9 cellular contexts compared by ENCODE assay signal in the genomic region with DNA sequence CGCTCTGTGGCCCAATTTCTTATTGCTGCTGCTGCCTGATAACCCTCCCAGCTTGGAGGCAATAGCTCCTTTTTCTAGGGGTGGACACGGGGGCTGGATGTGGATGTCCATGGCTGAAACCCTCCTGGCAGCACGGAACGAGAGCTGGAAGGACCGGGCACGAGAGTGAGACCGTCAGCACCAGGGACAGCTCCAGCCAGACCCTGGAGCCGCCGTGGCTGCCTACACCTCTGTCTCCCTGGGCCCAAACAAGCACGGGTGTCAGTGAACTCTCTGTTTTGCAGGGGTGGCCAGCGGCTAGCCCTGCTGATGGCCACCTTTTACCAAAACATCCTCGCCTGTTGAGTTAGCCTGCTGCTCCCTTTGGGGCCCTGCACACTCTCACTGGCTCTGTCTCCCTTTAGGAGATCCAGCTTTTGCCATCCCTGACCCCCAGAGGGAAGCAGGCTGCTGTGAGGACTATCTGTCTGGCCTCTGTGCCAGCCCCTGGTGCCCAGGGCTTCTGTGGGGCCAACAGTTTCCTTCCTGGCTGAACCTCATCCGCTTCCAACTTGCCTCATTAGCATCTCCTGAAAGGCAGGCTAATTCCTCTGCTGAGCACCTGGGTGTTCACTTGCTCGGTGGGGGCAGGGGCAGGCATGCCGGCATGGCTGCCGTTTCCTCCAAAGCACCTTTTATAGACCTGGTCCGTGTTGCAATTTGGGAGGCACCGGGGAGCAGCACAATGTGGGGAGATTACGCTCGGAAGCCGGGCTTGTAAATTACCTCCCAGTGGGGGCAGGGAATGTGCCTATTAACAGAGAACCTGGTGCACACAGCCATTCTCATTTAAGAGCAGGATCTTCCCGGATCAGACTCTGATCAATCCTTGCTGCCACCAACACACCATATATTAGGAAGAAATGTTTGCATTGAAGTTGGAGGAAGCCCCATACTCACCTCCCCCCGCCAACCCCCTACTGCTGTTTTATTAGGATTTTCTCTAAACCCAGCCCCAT.
DNase-seq lines count a peak whose midpoint lies in the region; ATAC-seq, FAIRE-seq and TF ChIP-seq lines count a peak whose summit lies in the region.
"Had no signal": no experiment of that assay in that cellular context is flagged by ENCODE, and none has a peak within 500 bp of the region (broad histone marks: within the 10 kb centered on the region; RNA-seq: fewer than 3 reads in every experiment).

No MANE protein-coding gene starts in this region.

- H3K4me3 Mint-ChIP-seq in activated T-helper 2 cell treated with anti-CD3 and anti-CD28 coated beads, Interferon-gamma antibody, Interleukin-2, Interleukin-4, amounts not matched to agents 10 μg/mL and 5 μg/mL and 100 μg/mL, durations not matched to agents 14 hours and 24 hours and 36 hours (ENCODE audit: low read depth): no peak overlapping the region

- H3K9ac ChIP-seq in BLaER1 treated with 17β-estradiol and CSF1 and Interleukin-3, amounts not matched to agents 10 nM and 100 nM: no peak overlapping the region
- no peak overlapping the region for H3K9ac ChIP-seq in IMR-90 (ENCODE audit: low read depth, low read length)

- H2BK120ac ChIP-seq in IMR-90 (ENCODE audit: low read depth, low read length): no peak overlapping the region

- no peak overlapping the region for H2BK5ac ChIP-seq in IMR-90 (ENCODE audit: low read depth, low read length, poor library complexity, severe bottlenecking)

- H3K36me3 ChIP-seq in BLaER1 treated with 17β-estradiol and CSF1 and Interleukin-3, amounts not matched to agents 10 nM and 100 nM: no peaks in the 10 kb centered on the region
- H3K36me3 ChIP-seq in IMR-90 (ENCODE audit: control insufficient read depth, insufficient read depth, low read length) (no peaks in the 10 kb centered on the region), transverse colon (no peaks in the 10 kb centered on the region), ascending aorta (no peaks in the 10 kb centered on the region)

- no peak for TF ChIP-seq CTCF in IMR-90 (conservative IDR thresholded peaks at IDR 0.05; ENCODE audit: low read depth, low read length)
- no peak for TF ChIP-seq CTCF in transverse colon (IDR thresholded peaks at IDR 0.05)
- TF ChIP-seq CTCF in ascending aorta (IDR thresholded peaks at IDR 0.05): no peak

- H2AFZ ChIP-seq in IMR-90 (replicated peaks; ENCODE audit: low read length, poor library complexity): no peak overlapping the region

- 4% methylated on average over 14 of the region's 23 CpGs; no CpG with 5 or more reads in 1 of the 2 experiments for whole genome bisulfite sequencing in IMR-90 (ENCODE audit: extremely low coverage in 2 of 2, insufficient read length in 1 of 2), 2 experiments
- WGBS in transverse colon (ENCODE audit: low coverage in 1 of 2), 2 donors: 14 to 15% methylated on average over 4 to 23 of the region's 23 CpGs

- H2AK5ac ChIP-seq in IMR-90 (ENCODE audit: low read depth, low read length): no peak overlapping the region

- H4K8ac ChIP-seq in IMR-90 (ENCODE audit: low read depth in 2 of 2, low read length in 2 of 2): no peak overlapping the region

- no TSS peak for BruUV-seq in IMR-90 (replicated peaks; lab: Mats Ljungman, UMichigan)

- H3K4me1 Mint-ChIP-seq in activated T-helper 2 cell treated with anti-CD3 and anti-CD28 coated beads, Interferon-gamma antibody, Interleukin-2, Interleukin-4, amounts not matched to agents 10 μg/mL and 5 μg/mL and 100 μg/mL, durations not matched to agents 14 hours and 24 hours and 36 hours (ENCODE audit: low read depth): no peaks in the 10 kb centered on the region

- H3K4me2 ChIP-seq in BLaER1 treated with 17β-estradiol and CSF1 and Interleukin-3, amounts not matched to agents 10 nM and 100 nM: peak overlapping the region in 7 of 11 experiments; percentile 26 to 54 (median 31); a peak in 12 of 22 replicates
- H3K4me2 ChIP-seq in IMR-90 (ENCODE audit: low read depth, low read length): no peak overlapping the region

- no peak for TF ChIP-seq RAD21 in IMR-90 (IDR thresholded peaks at IDR 0.05; ENCODE audit: low read length)

- no peak overlapping the region for H3K4me3 ChIP-seq in BLaER1 treated with 17β-estradiol and CSF1 and Interleukin-3, amounts not matched to agents 10 nM and 100 nM
- H3K4me3 ChIP-seq in IMR-90 (ENCODE audit: insufficient read depth, low read depth, low read length) (no peak overlapping the region), transverse colon (no peak overlapping the region), ascending aorta (no peak overlapping the region)

- H3K36me3 Mint-ChIP-seq in activated T-helper 2 cell treated with anti-CD3 and anti-CD28 coated beads, Interferon-gamma antibody, Interleukin-2, Interleukin-4, amounts not matched to agents 10 μg/mL and 5 μg/mL and 100 μg/mL, durations not matched to agents 14 hours and 24 hours and 36 hours (ENCODE audit: low read depth): no peaks in the 10 kb centered on the region

- H2BK15ac ChIP-seq in IMR-90 (ENCODE audit: low read depth, low read length): no peak overlapping the region

- TF ChIP-seq EP300 in transverse colon (IDR thresholded peaks at IDR 0.05; ENCODE audit: low read depth): no peak

- POLR2A ChIA-PET in IMR-90 (lab: Charles Lee; ENCODE audit: unreplicated experiment): no interaction called here

- CTCF ChIA-PET in IMR-90 (lab: Yijun Ruan, JAX): interaction anchor here (0.7 kb wide), 1 partner anchor 208 kb away, joined by 6 read pairs; no protein-coding TSS in a partner anchor

- no peak for TF ChIP-seq POLR2A in IMR-90 (IDR thresholded peaks at IDR 0.05; ENCODE audit: low read depth, low read length)
- no peak for TF ChIP-seq POLR2A in transverse colon (IDR thresholded peaks at IDR 0.05)

- dilution Hi-C loops in IMR-90 (cut with HindIII; ENCODE audit: low sequenced_read_pairs, unreplicated experiment): no loop called here

- no peaks in the 10 kb centered on the region for H3K9me3 ChIP-seq in BLaER1 treated with 17β-estradiol and CSF1 and Interleukin-3, amounts not matched to agents 10 nM and 100 nM (replicated peaks in 1 of 11)
- H3K9me3 ChIP-seq in IMR-90 (ENCODE audit: control insufficient read depth, insufficient read depth, low read length) (no peaks in the 10 kb centered on the region), transverse colon (no peaks in the 10 kb centered on the region), ascending aorta (no peaks in the 10 kb centered on the region)

- H3K23ac ChIP-seq in IMR-90 (ENCODE audit: low read depth, low read length): no peak overlapping the region

- no peaks in the 10 kb centered on the region for H3K9me3 Mint-ChIP-seq in activated T-helper 2 cell treated with anti-CD3 and anti-CD28 coated beads, Interferon-gamma antibody, Interleukin-2, Interleukin-4, amounts not matched to agents 10 μg/mL and 5 μg/mL and 100 μg/mL, durations not matched to agents 14 hours and 24 hours and 36 hours

- no peak overlapping the region for H4K5ac ChIP-seq in IMR-90 (ENCODE audit: low read depth, low read length)

- FAIRE-seq in GM19239 (lab: Jason Lieb, UNC): no peak
- FAIRE-seq: endometrium had no signal

- H3K4ac ChIP-seq in IMR-90 (ENCODE audit: low read depth, low read length): no peak overlapping the region

- no peak overlapping the region for H4K91ac ChIP-seq in IMR-90 (ENCODE audit: insufficient read depth, low read depth, low read length)

- peaks cover 45 to 68% (median 55%) of the 10 kb centered on the region in 11 experiments for H3K27me3 ChIP-seq in BLaER1 treated with 17β-estradiol and CSF1 and Interleukin-3, amounts not matched to agents 10 nM and 100 nM
- H3K27me3 ChIP-seq in IMR-90 (ENCODE audit: control insufficient read depth, insufficient read depth, low read length) (peaks cover 31% of the 10 kb centered on the region), transverse colon (peaks cover 34% of the 10 kb centered on the region), ascending aorta (peaks cover 9% of the 10 kb centered on the region)

- peaks cover 7% of the 10 kb centered on the region for H3K27me3 Mint-ChIP-seq in activated T-helper 2 cell treated with anti-CD3 and anti-CD28 coated beads, Interferon-gamma antibody, Interleukin-2, Interleukin-4, amounts not matched to agents 10 μg/mL and 5 μg/mL and 100 μg/mL, durations not matched to agents 14 hours and 24 hours and 36 hours (ENCODE audit: low read depth)

- H3K56ac ChIP-seq in IMR-90 (ENCODE audit: extremely low read depth, insufficient read depth, low read length): no peak overlapping the region

- ATAC-seq in IMR-90 (ENCODE audit: low read depth): peak; percentile 77

- no peak overlapping the region for H3K27ac Mint-ChIP-seq in activated T-helper 2 cell treated with anti-CD3 and anti-CD28 coated beads, Interferon-gamma antibody, Interleukin-2, Interleukin-4, amounts not matched to agents 10 μg/mL and 5 μg/mL and 100 μg/mL, durations not matched to agents 14 hours and 24 hours and 36 hours

- no peaks in the 10 kb centered on the region for H3K9me1 ChIP-seq in IMR-90 (ENCODE audit: insufficient read depth, low read length)

- H3K4me1 ChIP-seq in BLaER1 treated with 17β-estradiol and CSF1 and Interleukin-3, amounts not matched to agents 10 nM and 100 nM: peaks cover 0 to 46% (median 26%) of the 10 kb centered on the region in 10 experiments; a peak in 15 of 20 replicates
- H3K4me1 ChIP-seq in IMR-90 (ENCODE audit: control insufficient read depth, insufficient read depth, low read length) (no peaks in the 10 kb centered on the region), transverse colon (no peaks in the 10 kb centered on the region), ascending aorta (no peaks in the 10 kb centered on the region)

- intact Hi-C loops in IMR-90 (cut with micrococcal nuclease): no loop called here
- intact Hi-C loops in activated T-helper 2 cell treated with anti-CD3 and anti-CD28 coated beads, Interferon-gamma antibody, Interleukin-2, Interleukin-4, amounts not matched to agents 10 μg/mL and 5 μg/mL and 100 μg/mL, durations not matched to agents 14 hours and 24 hours and 36 hours (cut with micrococcal nuclease): no loop called here
- intact Hi-C loops in transverse colon (cut with DNase I; ENCODE audit: low total_unique reads): no loop called here
- intact Hi-C loops in ascending aorta (cut with DNase I): no loop called here

- no peaks in the 10 kb centered on the region for H3K79me1 ChIP-seq in IMR-90 (ENCODE audit: low read depth in 1 of 2, low read length in 2 of 2)

- H4K20me1 ChIP-seq in BLaER1 treated with 17β-estradiol and CSF1 and Interleukin-3, amounts not matched to agents 10 nM and 100 nM: peaks cover 0 to 62% (median 14%) of the 10 kb centered on the region in 11 experiments; a peak in 12 of 22 replicates
- no peaks in the 10 kb centered on the region for H4K20me1 ChIP-seq in IMR-90 (ENCODE audit: insufficient read depth, low read length)

- no peak overlapping the region for H3K18ac ChIP-seq in IMR-90 (ENCODE audit: low read depth, low read length)

- no peak overlapping the region for H2AK9ac ChIP-seq in IMR-90 (replicated peaks; ENCODE audit: low read depth, low read length, poor library complexity)

- H3K14ac ChIP-seq in IMR-90 (replicated peaks; ENCODE audit: low read depth, low read length): no peak overlapping the region

- no peak overlapping the region for H3K27ac ChIP-seq in BLaER1 treated with 17β-estradiol and CSF1 and Interleukin-3, amounts not matched to agents 10 nM and 100 nM
- H3K27ac ChIP-seq in IMR-90 (ENCODE audit: insufficient read depth, low read length) (no peak overlapping the region), transverse colon (no peak overlapping the region), ascending aorta (no peak overlapping the region)

- in situ Hi-C loops in IMR-90 (cut with MboI; ENCODE audit: low sequenced_read_pairs): no loop called here
- in situ Hi-C loops in transverse colon (cut with MboI; ENCODE audit: low pct_ligation_motif_present in 1 of 4, low pct_unique_long_range_greater_than_20kb in 1 of 4, low sequenced_read_pairs in 3 of 4): no loop called here

- H2BK20ac ChIP-seq in IMR-90 (ENCODE audit: low read depth, low read length): no peak overlapping the region

- peak; percentile 11 for DNase-seq in IMR-90
- peak; percentile 12 for DNase-seq in activated T-helper 2 cell treated with anti-CD3 and anti-CD28 coated beads, Interferon-gamma antibody, Interleukin-2, Interleukin-4, amounts not matched to agents 10 μg/mL and 5 μg/mL and 100 μg/mL, durations not matched to agents 14 hours and 24 hours and 36 hours (ENCODE audit: low spot score)
- peak; percentile 85 for DNase-seq in iPS-NIHi11 (ENCODE audit: low spot score)
- no peak for DNase-seq in transverse colon
- no peak for DNase-seq in GM19239 (ENCODE audit: insufficient read length, low spot score)
- DNase-seq in ascending aorta (ENCODE audit: low spot score in 2 of 2): no peak
- no peak for DNase-seq in C1 segment of cervical spinal cord (lab: John Stamatoyannopoulos, UW)

Comparison
In these comparisons a context has a peak if more than half of its experiments do, and no peak if none do; other contexts are left out.
1. DNase-seq: peak in IMR-90 (single experiment), activated T-helper 2 cell treated with anti-CD3 and anti-CD28 coated beads, Interferon-gamma antibody, Interleukin-2, Interleukin-4, amounts not matched to agents 10 μg/mL and 5 μg/mL and 100 μg/mL, durations not matched to agents 14 hours and 24 hours and 36 hours (single experiment) and iPS-NIHi11 (single experiment); none in transverse colon (single experiment), GM19239 (single experiment), ascending aorta (0 of 2) and C1 segment of cervical spinal cord (0 of 14).